Comparison of ENCODE assay signal across 15 cellular contexts in the genomic region with DNA sequence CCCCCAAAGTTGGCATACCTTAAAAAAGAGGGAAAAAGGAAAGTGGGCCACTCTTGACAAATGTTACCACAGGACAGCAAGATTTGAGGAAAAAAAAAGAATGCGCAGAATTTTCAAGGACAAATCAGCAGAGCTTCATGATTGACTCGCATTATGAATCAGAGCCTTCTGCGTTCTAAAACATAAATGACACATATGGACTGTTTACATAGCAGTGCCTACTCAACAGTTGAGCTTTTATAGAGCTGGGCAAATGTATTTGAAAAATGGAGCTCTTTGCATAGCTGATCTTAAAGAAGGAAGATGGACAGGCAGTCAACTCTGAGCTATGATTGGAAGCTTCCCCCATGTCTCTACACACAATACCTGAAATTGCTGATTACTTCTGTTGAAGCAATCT.
DNase-seq lines count a peak whose midpoint lies in the region; ATAC-seq and TF ChIP-seq lines count a peak whose summit lies in the region.
"Had no signal": no experiment of that assay in that cellular context is flagged by ENCODE, and none has a peak within 500 bp of the region (broad histone marks: within the 10 kb centered on the region; RNA-seq: fewer than 3 reads in every experiment).

No MANE protein-coding gene starts in this region.

- intact Hi-C loops in PC-3 (cut with micrococcal nuclease), result no loop called here
- intact Hi-C loops in psoas muscle (cut with DNase I), result no loop called here

- TF ChIP-seq CTCF in PC-3 (conservative IDR thresholded peaks at IDR 0.05; ENCODE audit: low read depth, low read length), result no peak
- TF ChIP-seq CTCF in epithelial cell of esophagus (IDR thresholded peaks at IDR 0.05; ENCODE audit: insufficient read depth, low read depth, low read length, missing control alignments), result no peak
- TF ChIP-seq CTCF in osteoblast (IDR thresholded peaks at IDR 0.05; ENCODE audit: extremely low read depth, low read depth, low read length), result no peak
- TF ChIP-seq CTCF in psoas muscle (IDR thresholded peaks at IDR 0.05), result no peak

- no TSS peak for BruUV-seq in PC-3 (replicated peaks; lab: Mats Ljungman, UMichigan)

- H3K27me3 ChIP-seq in PC-3 (ENCODE audit: low read length), result no peaks in the 10 kb centered on the region
- no peaks in the 10 kb centered on the region for H3K27me3 ChIP-seq in osteoblast (ENCODE audit: insufficient read depth, low read length)
- H3K27me3 ChIP-seq in psoas muscle (ENCODE audit: insufficient read depth in 3 of 3, low read length in 2 of 3), result no peaks in the 10 kb centered on the region

- H3K9me3 Mint-ChIP-seq in T-helper 2 cell treated with Interferon-gamma antibody and Interleukin-4, amounts not matched to agents 5 μg/mL and 100 μg/mL, for 36 hours, result no peaks in the 10 kb centered on the region
- H3K9me3 Mint-ChIP-seq: GM23338, H9 had no signal

- H3K4me1 ChIP-seq in PC-3 (ENCODE audit: insufficient read depth, low read length) (peaks cover 16% of the 10 kb centered on the region; the same call in 1 of the 2 replicates), osteoblast (ENCODE audit: insufficient read depth, low read length) (peaks cover 11% of the 10 kb centered on the region), psoas muscle (no peaks in the 10 kb centered on the region)

- no peak overlapping the region for H2AFZ ChIP-seq in PC-3 (ENCODE audit: low read length)
- no peak overlapping the region for H2AFZ ChIP-seq in osteoblast (ENCODE audit: low read length)
- H2AFZ ChIP-seq: GM23338 had no signal

- no peaks in the 10 kb centered on the region for H3K4me1 Mint-ChIP-seq in T-helper 2 cell treated with Interferon-gamma antibody and Interleukin-4, amounts not matched to agents 5 μg/mL and 100 μg/mL, for 36 hours (ENCODE audit: low read depth)
- H3K4me1 Mint-ChIP-seq: CD4-positive, alpha-beta memory T cell; GM23338; H9 had no signal

- no peak overlapping the region for H3K4me3 ChIP-seq in PC-3 (ENCODE audit: low read length)
- no peak overlapping the region for H3K4me3 ChIP-seq in epithelial cell of esophagus (ENCODE audit: low read length)
- no peak overlapping the region for H3K4me3 ChIP-seq in osteoblast (ENCODE audit: insufficient read depth, low read length)
- H3K4me3 ChIP-seq in psoas muscle, result no peak overlapping the region
- H3K4me3 ChIP-seq: GM23338 had no signal

- H3K4me2 ChIP-seq in PC-3 (ENCODE audit: low read length) (no peak overlapping the region), osteoblast (ENCODE audit: insufficient read depth, low read length) (no peak overlapping the region)
- H3K4me2 ChIP-seq: GM23338 had no signal

- no peaks in the 10 kb centered on the region for H3F3A ChIP-seq in PC-3 (ENCODE audit: low read length, unreplicated experiment)

- H3K4me3 Mint-ChIP-seq in T-helper 2 cell treated with Interferon-gamma antibody and Interleukin-4, amounts not matched to agents 5 μg/mL and 100 μg/mL, for 36 hours, result no peak overlapping the region
- H3K4me3 Mint-ChIP-seq: CD4-positive, alpha-beta memory T cell; GM23338; H9 had no signal

- no peak overlapping the region for H3K27ac ChIP-seq in PC-3 (ENCODE audit: low read length)
- H3K27ac ChIP-seq in osteoblast (ENCODE audit: low read depth, low read length), result no peak overlapping the region
- no peak overlapping the region for H3K27ac ChIP-seq in psoas muscle

- POLR2A ChIA-PET in PC-3 (lab: Charles Lee; ENCODE audit: unreplicated experiment), result no interaction called here

- 60 to 77% (median 74%) methylated on average over 3 of the region's 3 CpGs for WGBS in psoas muscle, 3 donors

- H4K20me1 ChIP-seq in PC-3 (ENCODE audit: low read length) (no peaks in the 10 kb centered on the region), osteoblast (ENCODE audit: insufficient read depth, low read length) (no peaks in the 10 kb centered on the region)

- peak; percentile 78 for ATAC-seq in PC-3
- ATAC-seq in psoas muscle, result no peak
- ATAC-seq: GM23338, HCT116 had no signal

- H3K79me2 ChIP-seq in PC-3 (ENCODE audit: low read length), result no peaks in the 10 kb centered on the region
- no peaks in the 10 kb centered on the region for H3K79me2 ChIP-seq in osteoblast (ENCODE audit: insufficient read depth, low read length)

- no peaks in the 10 kb centered on the region for H3K36me3 Mint-ChIP-seq in T-helper 2 cell treated with Interferon-gamma antibody and Interleukin-4, amounts not matched to agents 5 μg/mL and 100 μg/mL, for 36 hours (ENCODE audit: low read depth)
- H3K36me3 Mint-ChIP-seq: CD4-positive, alpha-beta memory T cell had no signal

- no peak overlapping the region for H3K27ac Mint-ChIP-seq in T-helper 2 cell treated with Interferon-gamma antibody and Interleukin-4, amounts not matched to agents 5 μg/mL and 100 μg/mL, for 36 hours
- H3K27ac Mint-ChIP-seq: CD4-positive, alpha-beta memory T cell; GM23338 had no signal

- DNase-seq in PC-3, result peak; percentile 67
- DNase-seq in epithelial cell of esophagus (ENCODE audit: low read depth), result peak; percentile 25
- peak; percentile 15 for DNase-seq in osteoblast (ENCODE audit: insufficient read length, low spot score, missing footprints)
- DNase-seq in activated effector memory CD4-positive, alpha-beta T cell treated with anti-CD3 and anti-CD28 coated beads, Interleukin-2, amount 50 U/mL, for 16 hours, result no peak
- DNase-seq in T-helper 2 cell treated with Interferon-gamma antibody and Interleukin-4, amounts not matched to agents 5 μg/mL and 100 μg/mL, for 36 hours (ENCODE audit: low spot score), result no peak
- no peak for DNase-seq in psoas muscle
- DNase-seq: C1 segment of cervical spinal cord; Calu3; CD4-positive, alpha-beta memory T cell; COR-L47; DMS53; DMS79 treated with DMSO at 0.1 percent for 48 hours; H9 had no signal

- CTCF ChIA-PET in PC-3 (lab: Charles Lee), result no interaction called here

- H3K36me3 ChIP-seq in PC-3 (ENCODE audit: low read depth, low read length) (no peaks in the 10 kb centered on the region), osteoblast (ENCODE audit: insufficient read depth, low read length) (no peaks in the 10 kb centered on the region), psoas muscle (ENCODE audit: insufficient read depth in 1 of 2, low read depth in 1 of 2) (no peaks in the 10 kb centered on the region)

- H3K9me3 ChIP-seq in PC-3 (ENCODE audit: low read length) (no peaks in the 10 kb centered on the region), osteoblast (ENCODE audit: low read depth, low read length) (no peaks in the 10 kb centered on the region), psoas muscle (no peaks in the 10 kb centered on the region)

- H3K9ac ChIP-seq in PC-3 (ENCODE audit: low read length), result no peak overlapping the region

- H3K9me2 ChIP-seq in PC-3 (replicated peaks; ENCODE audit: low read length), result no peaks in the 10 kb centered on the region

- H3K27me3 Mint-ChIP-seq in T-helper 2 cell treated with Interferon-gamma antibody and Interleukin-4, amounts not matched to agents 5 μg/mL and 100 μg/mL, for 36 hours (ENCODE audit: low read depth), result no peaks in the 10 kb centered on the region
- H3K27me3 Mint-ChIP-seq: CD4-positive, alpha-beta memory T cell had no signal

Comparison
In these comparisons a context has a peak if more than half of its experiments do, and no peak if none do; other contexts are left out.
1. DNase-seq: peak in PC-3 (single experiment), epithelial cell of esophagus (single experiment) and osteoblast (single experiment); none in activated effector memory CD4-positive, alpha-beta T cell treated with anti-CD3 and anti-CD28 coated beads, Interleukin-2, amount 50 U/mL, for 16 hours (single experiment), T-helper 2 cell treated with Interferon-gamma antibody and Interleukin-4, amounts not matched to agents 5 μg/mL and 100 μg/mL, for 36 hours (single experiment) and psoas muscle (0 of 2).